In genomic region chr10:35608317-35608672, GRCh38 we compare ENCODE assay signal across 17 cellular contexts. TPM values are rescaled to one million over a fixed set of nuclear protein-coding genes. Genes with fewer than 3 reads are reported as not detected.
A peak's percentile ranks its signal among the peaks of the same experiment; 100 is the strongest.
DNase-seq lines count a peak whose midpoint lies in the region; ATAC-seq, FAIRE-seq and TF ChIP-seq lines count a peak whose summit lies in the region.
"Had no signal": no experiment of that assay in that cellular context is flagged by ENCODE, and none has a peak within 500 bp of the region (broad histone marks: within the 10 kb centered on the region; RNA-seq: fewer than 3 reads in every experiment).

No MANE protein-coding gene starts in this region.

- DNase-seq in NCI-H748 (lab: John Stamatoyannopoulos, UW; ENCODE audit: unreplicated experiment) (peak; percentile 21), NCI-H748 treated with DMSO at 0.1 percent for 48 hours (lab: John Stamatoyannopoulos, UW) (no peak), foreskin keratinocyte (no peak), suprapubic skin (ENCODE audit: low spot score in 2 of 2) (no peak), germinal center (ENCODE audit: low spot score) (no peak), urothelium cell line (ENCODE audit: low spot score) (no peak)
- DNase-seq: activated CD4-positive, alpha-beta T cell treated with anti-CD3 and anti-CD28 coated beads, Interleukin-2, amount 10 ng/mL, durations not matched to agents 7 days and 5 days; activated T-cell treated with anti-CD3 and anti-CD28 coated beads, Interleukin-2, amount 50 U/mL, for 4 hours; anterior cingulate cortex; left colon; MM.1S; naive thymus-derived CD4-positive, alpha-beta T cell had no signal

- TF ChIP-seq CTCF in VCaP (conservative IDR thresholded peaks at IDR 0.05) (no peak), foreskin keratinocyte (conservative IDR thresholded peaks at IDR 0.05) (no peak), suprapubic skin (IDR thresholded peaks at IDR 0.05) (no peak)

- FAIRE-seq in urothelium cell line (lab: Jason Lieb, UNC), result no peak
- FAIRE-seq: A204.1, D721Med had no signal

- peaks cover 70% of the 10 kb centered on the region for H3K27me3 ChIP-seq in foreskin keratinocyte
- peaks cover 36% of the 10 kb centered on the region for H3K27me3 ChIP-seq in suprapubic skin

- TF ChIP-seq EP300 in suprapubic skin (IDR thresholded peaks at IDR 0.05), result no peak

- no peaks in the 10 kb centered on the region for H3K36me3 ChIP-seq in suprapubic skin

- H3K4me1 ChIP-seq in foreskin keratinocyte, result no peaks in the 10 kb centered on the region
- H3K4me1 ChIP-seq in suprapubic skin, result peaks cover 16% of the 10 kb centered on the region

- no peak for TF ChIP-seq POLR2A in suprapubic skin (IDR thresholded peaks at IDR 0.05)

- WGBS in suprapubic skin, result 70% methylated on average over 8 of the region's 19 CpGs

- ATAC-seq in foreskin keratinocyte (peak; percentile 3), GM18520 (IDR thresholded peaks at IDR 0.05; ENCODE audit: unreplicated experiment) (no peak)
- ATAC-seq: left colon had no signal

- H3K4me3 ChIP-seq in suprapubic skin, result peak overlapping the region; percentile 55

- peak overlapping the region; percentile 36; the same call in 1 of the 2 replicates for H3K27ac ChIP-seq in VCaP
- no peak overlapping the region for H3K27ac ChIP-seq in foreskin keratinocyte
- no peak overlapping the region for H3K27ac ChIP-seq in suprapubic skin

- no peaks in the 10 kb centered on the region for H3K9me3 ChIP-seq in suprapubic skin

RNA-seq across cellular contexts. Expression of gene GJD4, which starts 3.2 kb away (rescaled TPM):
- total RNA-seq in foreskin keratinocyte (not detected in 2 replicates), suprapubic skin (1 to 10 TPM in 1 of 4 donors, under 1 TPM in 1, not detected in 2; 0.42 to 1.2 TPM)
- not detected in 2 replicates for polyA plus RNA-seq in foreskin keratinocyte
- total RNA-seq: activated CD4-positive, alpha-beta T cell treated with anti-CD3 and anti-CD28 coated beads, Interleukin-2, amount 10 ng/mL, durations not matched to agents 7 days and 5 days; activated T-cell treated with anti-CD3 and anti-CD28 coated beads, Interleukin-2, amount 50 U/mL, for 4 hours; left colon; naive thymus-derived CD4-positive, alpha-beta T cell; T-helper 1 cell treated with Interleukin-12 subunit alpha and Interleukin-12 subunit beta and Interleukin-4 antibody, amounts not matched to agents 30 ng/mL and 1 ng/mL, for 36 hours had no signal
- polyA plus RNA-seq: naive thymus-derived CD4-positive, alpha-beta T cell had no signal

RNA-seq across cellular contexts. Expression of gene FZD8, which starts 33.8 kb away (rescaled TPM):
- total RNA-seq in foreskin keratinocyte (7.0 and 8.6 TPM in 2 replicates), suprapubic skin (10 to 100 TPM in 1 of 4 donors, 1 to 10 TPM in 3; 3.5 to 10.3 (median 6.0) TPM)
- polyA plus RNA-seq in foreskin keratinocyte, result 4.1 and 4.8 TPM in 2 replicates
- polyA plus RNA-seq: naive thymus-derived CD4-positive, alpha-beta T cell had no signal
